In genomic region chr10:117005454-117006055, GRCh38 we compare ENCODE assay signal across 8 cellular contexts. TPM values are rescaled to one million over a fixed set of nuclear protein-coding genes. Genes with fewer than 3 reads are reported as not detected.
DNase-seq lines count a peak whose midpoint lies in the region; ATAC-seq and TF ChIP-seq lines count a peak whose summit lies in the region.

No MANE protein-coding gene starts in this region.

- in situ Hi-C loops in G401 (cut with HindIII; ENCODE audit: low sequenced_read_pairs): no loop called here
- in situ Hi-C loops in brain microvascular endothelial cell (cut with HindIII; ENCODE audit: low pct_ligation_motif_present, low sequenced_read_pairs): no loop called here

- TF ChIP-seq CTCF in brain microvascular endothelial cell (IDR thresholded peaks at IDR 0.05; ENCODE audit: low read depth, low read length, missing control alignments): no peak

- ATAC-seq in GM21717 (IDR thresholded peaks at IDR 0.05; ENCODE audit: unreplicated experiment): no peak

- H3K27me3 ChIP-seq in brain microvascular endothelial cell (replicated peaks): no peaks in the 10 kb centered on the region

- H3K4me3 ChIP-seq in brain microvascular endothelial cell (ENCODE audit: low read depth, low read length): peak overlapping the region; percentile 80

- no peaks in the 10 kb centered on the region for H3K36me3 ChIP-seq in brain microvascular endothelial cell (replicated peaks)

- H3K27ac ChIP-seq in brain microvascular endothelial cell (no peak overlapping the region), substantia nigra (ENCODE audit: low read depth, low read length, poor library complexity, severe bottlenecking) (peak overlapping the region; percentile 98)

- DNase-seq in G401 (ENCODE audit: low spot score): peak; percentile 37
- peak; percentile 87 for DNase-seq in NCI-H146 (lab: John Stamatoyannopoulos, UW)
- DNase-seq in brain microvascular endothelial cell: no peak
- DNase-seq in kidney tubule cell (ENCODE audit: low spot score): peak; percentile 45
- peak in 24 of 49 donors; percentile 38 to 76 (median 60) for DNase-seq in substantia nigra (lab: John Stamatoyannopoulos, UW)
- no peak for DNase-seq in OCI-M2 (lab: John Stamatoyannopoulos, UW; ENCODE audit: unreplicated experiment)
- DNase-seq in MV-4-11 (lab: John Stamatoyannopoulos, UW): no peak

RNA-seq across cellular contexts. Expression of gene SHTN1, which starts 0.6 kb away (rescaled TPM):
- total RNA-seq in G401 (2014; rRNA removed; shearing (Covaris generic)): 0.62 and 2.4 TPM in 2 replicates

Comparison
In these comparisons a context has a peak if more than half of its experiments do, and no peak if none do; other contexts are left out.
1. DNase-seq: peak in G401 (single experiment), NCI-H146 (single experiment) and kidney tubule cell (single experiment); none in brain microvascular endothelial cell (single experiment), OCI-M2 (single experiment) and MV-4-11 (single experiment).